1 cellular context compared by ENCODE assay signal in the genomic region with DNA sequence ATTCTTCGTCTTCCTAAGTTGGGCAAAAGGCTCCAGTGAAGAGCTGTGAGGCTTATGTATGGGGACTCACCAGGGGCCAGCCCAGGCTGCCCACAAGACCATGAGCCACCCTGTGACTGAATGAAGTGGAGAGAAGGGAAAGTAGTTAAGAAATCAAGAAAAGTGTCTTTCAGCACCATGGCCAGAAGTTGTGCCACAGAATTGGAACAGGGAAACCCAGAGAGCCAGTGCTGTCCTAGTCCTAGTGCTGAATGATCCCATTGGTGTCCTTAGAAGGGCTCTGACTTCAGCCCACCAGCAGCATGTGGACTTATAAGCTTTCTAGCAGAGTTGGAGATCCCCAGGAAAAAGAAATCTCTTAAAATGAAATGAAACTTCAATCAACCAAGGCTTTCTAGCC.
TF ChIP-seq lines count a peak whose summit lies in the region.

No MANE protein-coding gene starts in this region.

TF ChIP-seq in GM12878, 131 proteins besides CTCF, POLR2A, EP300 and RAD21:
- TF ChIP-seq TAF1 (IDR thresholded peaks at IDR 0.05; ENCODE audit: borderline replicate concordance, low read depth, low read length) = no peak
- no peak for TF ChIP-seq ZNF24 (IDR thresholded peaks at IDR 0.05)
- TF ChIP-seq NRF1 (conservative IDR thresholded peaks at IDR 0.05; ENCODE audit: low read depth, low read length) = no peak
- TF ChIP-seq, protein P1, sequence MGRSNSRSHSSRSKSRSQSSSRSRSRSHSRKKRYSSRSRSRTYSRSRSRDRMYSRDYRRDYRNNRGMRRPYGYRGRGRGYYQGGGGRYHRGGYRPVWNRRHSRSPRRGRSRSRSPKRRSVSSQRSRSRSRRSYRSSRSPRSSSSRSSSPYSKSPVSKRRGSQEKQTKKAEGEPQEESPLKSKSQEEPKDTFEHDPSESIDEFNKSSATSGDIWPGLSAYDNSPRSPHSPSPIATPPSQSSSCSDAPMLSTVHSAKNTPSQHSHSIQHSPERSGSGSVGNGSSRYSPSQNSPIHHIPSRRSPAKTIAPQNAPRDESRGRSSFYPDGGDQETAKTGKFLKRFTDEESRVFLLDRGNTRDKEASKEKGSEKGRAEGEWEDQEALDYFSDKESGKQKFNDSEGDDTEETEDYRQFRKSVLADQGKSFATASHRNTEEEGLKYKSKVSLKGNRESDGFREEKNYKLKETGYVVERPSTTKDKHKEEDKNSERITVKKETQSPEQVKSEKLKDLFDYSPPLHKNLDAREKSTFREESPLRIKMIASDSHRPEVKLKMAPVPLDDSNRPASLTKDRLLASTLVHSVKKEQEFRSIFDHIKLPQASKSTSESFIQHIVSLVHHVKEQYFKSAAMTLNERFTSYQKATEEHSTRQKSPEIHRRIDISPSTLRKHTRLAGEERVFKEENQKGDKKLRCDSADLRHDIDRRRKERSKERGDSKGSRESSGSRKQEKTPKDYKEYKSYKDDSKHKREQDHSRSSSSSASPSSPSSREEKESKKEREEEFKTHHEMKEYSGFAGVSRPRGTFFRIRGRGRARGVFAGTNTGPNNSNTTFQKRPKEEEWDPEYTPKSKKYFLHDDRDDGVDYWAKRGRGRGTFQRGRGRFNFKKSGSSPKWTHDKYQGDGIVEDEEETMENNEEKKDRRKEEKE (IDR thresholded peaks at IDR 0.05) = no peak
- TF ChIP-seq SIN3A (IDR thresholded peaks at IDR 0.05; ENCODE audit: low read depth, low read length) = peak; percentile 39; the same call in 1 of the 2 replicates
- TF ChIP-seq CHD2 (IDR thresholded peaks at IDR 0.05; ENCODE audit: borderline replicate concordance, low read depth, low read length) = no peak
- no peak for TF ChIP-seq MTA3 (IDR thresholded peaks at IDR 0.05; ENCODE audit: borderline replicate concordance, low read length)
- TF ChIP-seq, protein P2, sequence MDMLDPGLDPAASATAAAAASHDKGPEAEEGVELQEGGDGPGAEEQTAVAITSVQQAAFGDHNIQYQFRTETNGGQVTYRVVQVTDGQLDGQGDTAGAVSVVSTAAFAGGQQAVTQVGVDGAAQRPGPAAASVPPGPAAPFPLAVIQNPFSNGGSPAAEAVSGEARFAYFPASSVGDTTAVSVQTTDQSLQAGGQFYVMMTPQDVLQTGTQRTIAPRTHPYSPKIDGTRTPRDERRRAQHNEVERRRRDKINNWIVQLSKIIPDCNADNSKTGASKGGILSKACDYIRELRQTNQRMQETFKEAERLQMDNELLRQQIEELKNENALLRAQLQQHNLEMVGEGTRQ (IDR thresholded peaks at IDR 0.05; ENCODE audit: borderline replicate concordance, low read depth, low read length) = no peak
- no peak for TF ChIP-seq CREB1 (IDR thresholded peaks at IDR 0.05; ENCODE audit: low read depth)
- TF ChIP-seq, protein P3, sequence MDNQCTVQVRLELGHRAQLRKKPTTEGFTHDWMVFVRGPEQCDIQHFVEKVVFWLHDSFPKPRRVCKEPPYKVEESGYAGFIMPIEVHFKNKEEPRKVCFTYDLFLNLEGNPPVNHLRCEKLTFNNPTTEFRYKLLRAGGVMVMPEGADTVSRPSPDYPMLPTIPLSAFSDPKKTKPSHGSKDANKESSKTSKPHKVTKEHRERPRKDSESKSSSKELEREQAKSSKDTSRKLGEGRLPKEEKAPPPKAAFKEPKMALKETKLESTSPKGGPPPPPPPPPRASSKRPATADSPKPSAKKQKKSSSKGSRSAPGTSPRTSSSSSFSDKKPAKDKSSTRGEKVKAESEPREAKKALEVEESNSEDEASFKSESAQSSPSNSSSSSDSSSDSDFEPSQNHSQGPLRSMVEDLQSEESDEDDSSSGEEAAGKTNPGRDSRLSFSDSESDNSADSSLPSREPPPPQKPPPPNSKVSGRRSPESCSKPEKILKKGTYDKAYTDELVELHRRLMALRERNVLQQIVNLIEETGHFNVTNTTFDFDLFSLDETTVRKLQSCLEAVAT (IDR thresholded peaks at IDR 0.05) = no peak
- 0 out of 2 replicates have a peak, but pooled peaks have one; percentile 55 for TF ChIP-seq RCOR1 (conservative IDR thresholded peaks at IDR 0.05; ENCODE audit: low read depth, low read length)
- TF ChIP-seq, protein P4, sequence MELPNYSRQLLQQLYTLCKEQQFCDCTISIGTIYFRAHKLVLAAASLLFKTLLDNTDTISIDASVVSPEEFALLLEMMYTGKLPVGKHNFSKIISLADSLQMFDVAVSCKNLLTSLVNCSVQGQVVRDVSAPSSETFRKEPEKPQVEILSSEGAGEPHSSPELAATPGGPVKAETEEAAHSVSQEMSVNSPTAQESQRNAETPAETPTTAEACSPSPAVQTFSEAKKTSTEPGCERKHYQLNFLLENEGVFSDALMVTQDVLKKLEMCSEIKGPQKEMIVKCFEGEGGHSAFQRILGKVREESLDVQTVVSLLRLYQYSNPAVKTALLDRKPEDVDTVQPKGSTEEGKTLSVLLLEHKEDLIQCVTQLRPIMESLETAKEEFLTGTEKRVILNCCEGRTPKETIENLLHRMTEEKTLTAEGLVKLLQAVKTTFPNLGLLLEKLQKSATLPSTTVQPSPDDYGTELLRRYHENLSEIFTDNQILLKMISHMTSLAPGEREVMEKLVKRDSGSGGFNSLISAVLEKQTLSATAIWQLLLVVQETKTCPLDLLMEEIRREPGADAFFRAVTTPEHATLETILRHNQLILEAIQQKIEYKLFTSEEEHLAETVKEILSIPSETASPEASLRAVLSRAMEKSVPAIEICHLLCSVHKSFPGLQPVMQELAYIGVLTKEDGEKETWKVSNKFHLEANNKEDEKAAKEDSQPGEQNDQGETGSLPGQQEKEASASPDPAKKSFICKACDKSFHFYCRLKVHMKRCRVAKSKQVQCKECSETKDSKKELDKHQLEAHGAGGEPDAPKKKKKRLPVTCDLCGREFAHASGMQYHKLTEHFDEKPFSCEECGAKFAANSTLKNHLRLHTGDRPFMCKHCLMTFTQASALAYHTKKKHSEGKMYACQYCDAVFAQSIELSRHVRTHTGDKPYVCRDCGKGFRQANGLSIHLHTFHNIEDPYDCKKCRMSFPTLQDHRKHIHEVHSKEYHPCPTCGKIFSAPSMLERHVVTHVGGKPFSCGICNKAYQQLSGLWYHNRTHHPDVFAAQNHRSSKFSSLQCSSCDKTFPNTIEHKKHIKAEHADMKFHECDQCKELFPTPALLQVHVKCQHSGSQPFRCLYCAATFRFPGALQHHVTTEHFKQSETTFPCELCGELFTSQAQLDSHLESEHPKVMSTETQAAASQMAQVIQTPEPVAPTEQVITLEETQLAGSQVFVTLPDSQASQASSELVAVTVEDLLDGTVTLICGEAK (IDR thresholded peaks at IDR 0.05; ENCODE audit: borderline replicate concordance) = peak; percentile 66
- no peak for TF ChIP-seq TARDBP (IDR thresholded peaks at IDR 0.05; ENCODE audit: borderline replicate concordance)
- no peak for TF ChIP-seq SUZ12 (IDR thresholded peaks at IDR 0.05; ENCODE audit: unreplicated experiment)
- TF ChIP-seq CHD4 (IDR thresholded peaks at IDR 0.05) = no peak
- TF ChIP-seq ESRRA (IDR thresholded peaks at IDR 0.05; ENCODE audit: low read length) = no peak
- TF ChIP-seq, protein P5, sequence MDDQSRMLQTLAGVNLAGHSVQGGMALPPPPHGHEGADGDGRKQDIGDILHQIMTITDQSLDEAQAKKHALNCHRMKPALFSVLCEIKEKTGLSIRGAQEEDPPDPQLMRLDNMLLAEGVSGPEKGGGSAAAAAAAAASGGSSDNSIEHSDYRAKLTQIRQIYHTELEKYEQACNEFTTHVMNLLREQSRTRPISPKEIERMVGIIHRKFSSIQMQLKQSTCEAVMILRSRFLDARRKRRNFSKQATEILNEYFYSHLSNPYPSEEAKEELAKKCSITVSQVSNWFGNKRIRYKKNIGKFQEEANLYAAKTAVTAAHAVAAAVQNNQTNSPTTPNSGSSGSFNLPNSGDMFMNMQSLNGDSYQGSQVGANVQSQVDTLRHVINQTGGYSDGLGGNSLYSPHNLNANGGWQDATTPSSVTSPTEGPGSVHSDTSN (IDR thresholded peaks at IDR 0.05; ENCODE audit: insufficient replicate concordance, low read depth, low read length) = no peak
- TF ChIP-seq, protein P6, sequence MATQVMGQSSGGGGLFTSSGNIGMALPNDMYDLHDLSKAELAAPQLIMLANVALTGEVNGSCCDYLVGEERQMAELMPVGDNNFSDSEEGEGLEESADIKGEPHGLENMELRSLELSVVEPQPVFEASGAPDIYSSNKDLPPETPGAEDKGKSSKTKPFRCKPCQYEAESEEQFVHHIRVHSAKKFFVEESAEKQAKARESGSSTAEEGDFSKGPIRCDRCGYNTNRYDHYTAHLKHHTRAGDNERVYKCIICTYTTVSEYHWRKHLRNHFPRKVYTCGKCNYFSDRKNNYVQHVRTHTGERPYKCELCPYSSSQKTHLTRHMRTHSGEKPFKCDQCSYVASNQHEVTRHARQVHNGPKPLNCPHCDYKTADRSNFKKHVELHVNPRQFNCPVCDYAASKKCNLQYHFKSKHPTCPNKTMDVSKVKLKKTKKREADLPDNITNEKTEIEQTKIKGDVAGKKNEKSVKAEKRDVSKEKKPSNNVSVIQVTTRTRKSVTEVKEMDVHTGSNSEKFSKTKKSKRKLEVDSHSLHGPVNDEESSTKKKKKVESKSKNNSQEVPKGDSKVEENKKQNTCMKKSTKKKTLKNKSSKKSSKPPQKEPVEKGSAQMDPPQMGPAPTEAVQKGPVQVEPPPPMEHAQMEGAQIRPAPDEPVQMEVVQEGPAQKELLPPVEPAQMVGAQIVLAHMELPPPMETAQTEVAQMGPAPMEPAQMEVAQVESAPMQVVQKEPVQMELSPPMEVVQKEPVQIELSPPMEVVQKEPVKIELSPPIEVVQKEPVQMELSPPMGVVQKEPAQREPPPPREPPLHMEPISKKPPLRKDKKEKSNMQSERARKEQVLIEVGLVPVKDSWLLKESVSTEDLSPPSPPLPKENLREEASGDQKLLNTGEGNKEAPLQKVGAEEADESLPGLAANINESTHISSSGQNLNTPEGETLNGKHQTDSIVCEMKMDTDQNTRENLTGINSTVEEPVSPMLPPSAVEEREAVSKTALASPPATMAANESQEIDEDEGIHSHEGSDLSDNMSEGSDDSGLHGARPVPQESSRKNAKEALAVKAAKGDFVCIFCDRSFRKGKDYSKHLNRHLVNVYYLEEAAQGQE (IDR thresholded peaks at IDR 0.05; ENCODE audit: low read depth, low read length) = peak; percentile 98
- no peak for TF ChIP-seq NBN (IDR thresholded peaks at IDR 0.05)
- TF ChIP-seq FOXK2 (IDR thresholded peaks at IDR 0.05) = no peak
